ENCODE assay signal across 2 cellular contexts in genomic region chr17:76541739-76542450, GRCh38.
TF ChIP-seq lines count a peak whose summit lies in the region.

No MANE protein-coding gene starts in this region.

TF ChIP-seq in IMR-90, 13 proteins besides CTCF, POLR2A, EP300 and RAD21:
- TF ChIP-seq NFE2L2 (IDR thresholded peaks at IDR 0.05; ENCODE audit: low read depth, low read length): no peak
- no peak for TF ChIP-seq SMC3 (IDR thresholded peaks at IDR 0.05; ENCODE audit: low read depth, low read length)
- TF ChIP-seq RCOR1 (IDR thresholded peaks at IDR 0.05; ENCODE audit: insufficient replicate concordance, low read length): no peak

TF ChIP-seq in neural cell, 6 proteins besides CTCF, POLR2A, EP300 and RAD21:
- TF ChIP-seq POLR2AphosphoS5 (IDR thresholded peaks at IDR 0.05) (no peak), REST (IDR thresholded peaks at IDR 0.05; ENCODE audit: borderline replicate concordance) (no peak)
